In the genomic region with DNA sequence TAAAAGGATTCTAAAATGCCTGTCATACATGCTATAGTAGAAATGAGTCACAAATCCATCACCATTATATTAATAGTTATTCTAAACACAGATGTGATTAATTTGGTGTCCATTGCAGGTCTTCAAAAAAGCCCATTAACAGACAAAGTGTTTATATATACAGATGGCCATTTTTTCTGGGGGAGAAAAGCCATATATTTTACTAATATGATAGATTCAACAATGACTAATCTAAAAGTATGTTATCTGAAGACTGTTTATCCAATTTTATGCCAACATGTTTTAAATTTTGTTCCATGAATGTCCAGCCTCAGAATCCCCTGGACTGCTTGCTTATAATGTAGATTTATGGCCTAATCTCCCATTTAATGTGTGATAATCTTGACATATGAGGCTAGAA, we compare ENCODE assay signal across 27 cellular contexts.
"Had no signal": no experiment of that assay in that cellular context is flagged by ENCODE, and none has a peak within 500 bp of the region (broad histone marks: within the 10 kb centered on the region; RNA-seq: fewer than 3 reads in every experiment).

No MANE protein-coding gene starts in this region.

- H3K9ac ChIP-seq: neural progenitor cell, parathyroid adenoma had no signal

- H3K4me1 ChIP-seq: neural progenitor cell, parathyroid adenoma, psoas muscle, right lobe of liver, sigmoid colon, suprapubic skin, testis, tibial artery, transverse colon, upper lobe of right lung, uterus had no signal

- H3K27ac ChIP-seq: neural progenitor cell, ovary, parathyroid adenoma, psoas muscle, right lobe of liver, sigmoid colon, suprapubic skin, testis, tibial artery, transverse colon, upper lobe of right lung, uterus had no signal

- H3K4me3 ChIP-seq: neural progenitor cell, ovary, psoas muscle, right lobe of liver, sigmoid colon, suprapubic skin, testis, tibial artery, transverse colon, upper lobe of right lung, uterus had no signal

- DNase-seq: naive thymus-derived CD8-positive, alpha-beta T cell; occipital lobe; ovary; posterior cingulate gyrus; psoas muscle; right cardiac atrium; right lobe of liver; sigmoid colon; small intestine; stimulated activated CD4-positive, alpha-beta T cell treated with anti-CD3 and anti-CD28 coated beads, Interleukin-15, amount 100 ng/mL, for 24 hours; stimulated activated CD4-positive, alpha-beta T cell treated with anti-CD3 and anti-CD28 coated beads, Interleukin-2, amount 100 ng/mL, for 24 hours; stimulated activated CD4-positive, alpha-beta T cell treated with anti-CD3 and anti-CD28 coated beads, Interleukin-2, amount 100 ng/mL, for 48 hours; stimulated activated CD4-positive, alpha-beta T cell treated with anti-CD3 and anti-CD28 coated beads, Interleukin-4, amount 100 ng/mL, for 24 hours; stimulated activated CD8-positive, alpha-beta memory T cell treated with anti-CD3 and anti-CD28 coated beads, Interleukin-4, amount 100 ng/mL, for 48 hours; stimulated activated naive CD4-positive, alpha-beta T cell; stimulated activated naive CD8-positive, alpha-beta T cell treated with anti-CD3 and anti-CD28 coated beads, Interleukin-15, amount 100 ng/mL, for 72 hours; stimulated activated naive CD8-positive, alpha-beta T cell treated with anti-CD3 and anti-CD28 coated beads, Interleukin-15, Interleukin-2, amounts not matched to agents 100 U/mL and 50 U/mL, for 24 hours; substantia nigra; testis; tibial artery; transverse colon; upper lobe of right lung; uterus had no signal

- H3K9me3 ChIP-seq: ovary, psoas muscle, right lobe of liver, sigmoid colon, suprapubic skin, testis, tibial artery, transverse colon, upper lobe of right lung, uterus had no signal

- H3K4me2 ChIP-seq: neural progenitor cell had no signal

- H3K27me3 ChIP-seq: neural progenitor cell, ovary, right lobe of liver, sigmoid colon, suprapubic skin, testis, tibial artery, transverse colon, upper lobe of right lung, uterus had no signal

- H2AFZ ChIP-seq: parathyroid adenoma had no signal

- ATAC-seq: naive thymus-derived CD8-positive, alpha-beta T cell; psoas muscle; right cardiac atrium; right lobe of liver; stimulated activated memory B cell treated with anti-CD40 and anti-IgM and Interleukin-4, amounts not matched to agents 10 μg/mL and 1 μg/mL and 100 μg/mL, for 72 hours; stimulated activated naive CD8-positive, alpha-beta T cell treated with anti-CD3 and anti-CD28 coated beads, Interleukin-15, amount 100 ng/mL, for 72 hours; stimulated activated naive CD8-positive, alpha-beta T cell treated with anti-CD3 and anti-CD28 coated beads, Interleukin-15, Interleukin-2, amounts not matched to agents 100 U/mL and 50 U/mL, for 24 hours; upper lobe of right lung had no signal

- H3K36me3 ChIP-seq: neural progenitor cell, ovary, right lobe of liver, sigmoid colon, suprapubic skin, tibial artery, transverse colon, upper lobe of right lung, uterus had no signal

- H3K79me2 ChIP-seq: parathyroid adenoma had no signal
